In the genomic region with DNA sequence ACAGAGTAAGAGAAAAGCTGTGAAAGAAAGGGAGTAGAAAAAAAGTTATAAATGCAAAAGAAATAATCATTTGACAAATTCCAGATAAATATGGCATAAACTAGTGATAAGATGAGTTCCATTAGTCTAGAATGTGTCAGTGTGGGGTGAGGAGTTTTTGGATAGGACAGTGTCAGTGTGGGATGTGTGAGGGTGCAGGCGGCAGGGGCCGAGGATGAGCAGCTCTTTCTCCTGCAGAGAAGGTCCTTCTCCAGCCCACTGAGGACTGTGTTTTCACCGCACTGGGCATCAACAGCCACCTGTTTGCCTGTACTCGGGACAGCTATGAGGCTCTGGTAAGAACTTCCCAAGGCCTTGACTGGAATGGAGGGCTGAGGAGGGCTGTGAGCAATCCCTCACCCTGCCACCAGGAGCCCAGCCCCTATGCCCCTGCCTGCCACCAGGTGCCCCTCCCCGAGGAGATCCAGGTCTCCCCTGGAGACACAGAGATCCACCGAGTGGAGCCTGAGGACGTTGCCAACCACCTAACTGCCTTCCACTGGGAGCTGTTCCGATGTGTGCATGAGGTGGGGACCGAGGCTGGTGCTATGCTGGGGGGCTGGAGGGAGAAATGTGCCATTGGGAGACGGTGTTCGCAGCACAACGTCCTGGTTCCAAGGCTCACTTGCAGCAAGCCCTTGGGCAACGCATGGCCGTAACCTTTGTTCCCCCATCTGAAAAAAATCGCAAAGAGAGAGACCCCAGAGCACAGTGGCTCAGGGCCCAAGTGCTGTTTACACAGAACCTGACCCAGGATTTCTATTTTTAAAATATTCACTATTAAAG, we compare ENCODE assay signal across 1 cellular context.
TF ChIP-seq lines count a peak whose summit lies in the region.

No MANE protein-coding gene starts in this region.

TF ChIP-seq in HepG2, 621 proteins besides CTCF, POLR2A, EP300 and RAD21 (continued from another document and continues in another):
- TF ChIP-seq, protein P1, sequence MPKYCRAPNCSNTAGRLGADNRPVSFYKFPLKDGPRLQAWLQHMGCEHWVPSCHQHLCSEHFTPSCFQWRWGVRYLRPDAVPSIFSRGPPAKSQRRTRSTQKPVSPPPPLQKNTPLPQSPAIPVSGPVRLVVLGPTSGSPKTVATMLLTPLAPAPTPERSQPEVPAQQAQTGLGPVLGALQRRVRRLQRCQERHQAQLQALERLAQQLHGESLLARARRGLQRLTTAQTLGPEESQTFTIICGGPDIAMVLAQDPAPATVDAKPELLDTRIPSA (CRISPR knock-in tag; IDR thresholded peaks at IDR 0.05; ENCODE audit: borderline replicate concordance): no peak
- TF ChIP-seq ETV5 (CRISPR knock-in tag; IDR thresholded peaks at IDR 0.05; ENCODE audit: borderline replicate concordance) (no peak), FOXP1 (IDR thresholded peaks at IDR 0.05) (no peak), FOXP1 (CRISPR knock-in tag; IDR thresholded peaks at IDR 0.05) (no peak), SPEN (CRISPR knock-in tag; IDR thresholded peaks at IDR 0.05; ENCODE audit: low read depth) (no peak), NFE2L1 (CRISPR knock-in tag; IDR thresholded peaks at IDR 0.05; ENCODE audit: borderline replicate concordance) (no peak), ZNF816 (CRISPR knock-in tag; IDR thresholded peaks at IDR 0.05; ENCODE audit: borderline replicate concordance) (no peak), JUN (CRISPR knock-in tag; IDR thresholded peaks at IDR 0.05) (no peak), GATAD2A (CRISPR knock-in tag; IDR thresholded peaks at IDR 0.05) (no peak; the same call in 1 of the 2 replicates), PRDM4 (CRISPR knock-in tag; IDR thresholded peaks at IDR 0.05; ENCODE audit: borderline replicate concordance) (no peak), ZNF44 (CRISPR knock-in tag; IDR thresholded peaks at IDR 0.05) (no peak), RARA (CRISPR knock-in tag; IDR thresholded peaks at IDR 0.05) (0 out of 2 replicates have a peak, but pooled peaks have one; percentile 6), ZSCAN12 (CRISPR knock-in tag; IDR thresholded peaks at IDR 0.05) (no peak), YEATS4 (CRISPR knock-in tag; IDR thresholded peaks at IDR 0.05; ENCODE audit: borderline replicate concordance) (no peak), ZBED4 (CRISPR knock-in tag; IDR thresholded peaks at IDR 0.05; ENCODE audit: borderline replicate concordance) (0 out of 2 replicates have a peak, but pooled peaks have one; percentile 20), KLF6 (CRISPR knock-in tag; IDR thresholded peaks at IDR 0.05) (no peak), ZBTB7A (CRISPR knock-in tag; IDR thresholded peaks at IDR 0.05) (peak; percentile 60), CSRNP2 (CRISPR knock-in tag; conservative IDR thresholded peaks at IDR 0.05; ENCODE audit: low read depth) (no peak), CCDC6 (CRISPR knock-in tag; IDR thresholded peaks at IDR 0.05) (no peak), LCORL (IDR thresholded peaks at IDR 0.05) (no peak), LCORL (CRISPR knock-in tag; IDR thresholded peaks at IDR 0.05) (peak; percentile 57), ZBTB38 (CRISPR knock-in tag; IDR thresholded peaks at IDR 0.05) (no peak), ZNF792 (CRISPR knock-in tag; IDR thresholded peaks at IDR 0.05) (no peak), ZEB1 (IDR thresholded peaks at IDR 0.05; ENCODE audit: insufficient replicate concordance, low read depth) (no peak), DPF2 (CRISPR knock-in tag; IDR thresholded peaks at IDR 0.05; ENCODE audit: borderline replicate concordance, low read depth) (no peak), ZNF768 (CRISPR knock-in tag; IDR thresholded peaks at IDR 0.05) (peak; percentile 69), ZNF329 (CRISPR knock-in tag; IDR thresholded peaks at IDR 0.05; ENCODE audit: low read depth) (no peak), ZC3H13 (CRISPR knock-in tag; IDR thresholded peaks at IDR 0.05) (no peak), PRDM15 (CRISPR knock-in tag; IDR thresholded peaks at IDR 0.05) (no peak), SOX5 (CRISPR knock-in tag; IDR thresholded peaks at IDR 0.05; ENCODE audit: borderline replicate concordance) (no peak), ZNF503 (CRISPR knock-in tag; IDR thresholded peaks at IDR 0.05) (no peak), ZNF235 (CRISPR knock-in tag; IDR thresholded peaks at IDR 0.05; ENCODE audit: borderline replicate concordance) (no peak), CAMTA2 (CRISPR knock-in tag; IDR thresholded peaks at IDR 0.05; ENCODE audit: borderline replicate concordance) (no peak), ZNF260 (CRISPR knock-in tag; IDR thresholded peaks at IDR 0.05; ENCODE audit: borderline replicate concordance, low read depth) (no peak)
- TF ChIP-seq, protein P2, sequence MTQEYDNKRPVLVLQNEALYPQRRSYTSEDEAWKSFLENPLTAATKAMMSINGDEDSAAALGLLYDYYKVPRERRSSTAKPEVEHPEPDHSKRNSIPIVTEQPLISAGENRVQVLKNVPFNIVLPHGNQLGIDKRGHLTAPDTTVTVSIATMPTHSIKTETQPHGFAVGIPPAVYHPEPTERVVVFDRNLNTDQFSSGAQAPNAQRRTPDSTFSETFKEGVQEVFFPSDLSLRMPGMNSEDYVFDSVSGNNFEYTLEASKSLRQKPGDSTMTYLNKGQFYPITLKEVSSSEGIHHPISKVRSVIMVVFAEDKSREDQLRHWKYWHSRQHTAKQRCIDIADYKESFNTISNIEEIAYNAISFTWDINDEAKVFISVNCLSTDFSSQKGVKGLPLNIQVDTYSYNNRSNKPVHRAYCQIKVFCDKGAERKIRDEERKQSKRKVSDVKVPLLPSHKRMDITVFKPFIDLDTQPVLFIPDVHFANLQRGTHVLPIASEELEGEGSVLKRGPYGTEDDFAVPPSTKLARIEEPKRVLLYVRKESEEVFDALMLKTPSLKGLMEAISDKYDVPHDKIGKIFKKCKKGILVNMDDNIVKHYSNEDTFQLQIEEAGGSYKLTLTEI (CRISPR knock-in tag; conservative IDR thresholded peaks at IDR 0.05): no peak
- TF ChIP-seq, protein P3, sequence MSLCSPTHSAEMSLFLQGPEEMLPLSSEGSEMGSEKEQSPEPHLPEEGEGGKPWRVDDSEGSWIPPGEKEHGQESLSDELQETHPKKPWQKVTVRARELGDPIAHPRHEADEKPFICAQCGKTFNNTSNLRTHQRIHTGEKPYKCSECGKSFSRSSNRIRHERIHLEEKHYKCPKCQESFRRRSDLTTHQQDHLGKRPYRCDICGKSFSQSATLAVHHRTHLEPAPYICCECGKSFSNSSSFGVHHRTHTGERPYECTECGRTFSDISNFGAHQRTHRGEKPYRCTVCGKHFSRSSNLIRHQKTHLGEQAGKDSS (CRISPR knock-in tag; IDR thresholded peaks at IDR 0.05; ENCODE audit: borderline replicate concordance, low read depth): peak; percentile 65; the same call in 1 of the 2 replicates
